In the genomic region with DNA sequence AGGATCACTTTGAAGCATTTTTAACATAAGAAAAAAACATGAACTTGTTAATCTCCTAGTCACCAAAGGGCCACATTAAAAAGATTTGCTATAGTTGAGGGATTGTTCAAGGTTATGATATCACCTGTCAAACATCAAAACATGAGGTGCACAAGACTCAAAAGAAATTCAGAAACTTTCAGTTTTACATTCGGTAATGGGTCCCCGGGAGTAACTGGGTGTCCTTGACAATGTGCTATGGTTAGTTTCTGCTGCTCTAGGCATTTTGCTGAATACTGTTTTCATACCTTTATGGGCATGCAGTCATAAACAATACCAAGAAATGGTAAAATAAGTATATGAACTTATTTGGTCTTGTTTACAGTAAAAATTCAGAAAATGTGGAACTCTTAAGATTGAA, we compare ENCODE assay signal across 35 cellular contexts.
"Had no signal": no experiment of that assay in that cellular context is flagged by ENCODE, and none has a peak within 500 bp of the region (broad histone marks: within the 10 kb centered on the region; RNA-seq: fewer than 3 reads in every experiment).

No MANE protein-coding gene starts in this region.

- H3K9me3 ChIP-seq: MG63 had no signal

- H3K27me3 ChIP-seq: MG63 had no signal

- H3K4me3 ChIP-seq: MG63 had no signal

- H3K36me3 ChIP-seq: MG63 had no signal

- DNase-seq: Karpas-422, Kasumi-1, MG63, MV-4-11, NCI-H1048, NCI-H1092, NCI-H1092 treated with DMSO at 0.1 percent for 48 hours, NCI-H1105, NCI-H1105 treated with DMSO at 0.1 percent for 48 hours, NCI-H1417, NCI-H1417 treated with DMSO at 0.1 percent for 48 hours, NCI-H1436, NCI-H1436 treated with DMSO at 0.1 percent for 48 hours, NCI-H146, NCI-H1694, NCI-H1694 treated with DMSO at 0.1 percent for 48 hours, NCI-H187, NCI-H187 treated with DMSO at 0.1 percent for 48 hours, NCI-H1930, NCI-H2029, NCI-H2029 treated with DMSO at 0.1 percent for 48 hours, NCI-H2081, NCI-H2081 treated with DMSO at 0.1 percent for 48 hours, NCI-H2107, NCI-H2171, NCI-H2171 treated with DMSO at 0.1 percent for 48 hours, NCI-H2227 treated with DMSO at 0.1 percent for 48 hours, NCI-H226, NCI-H345, NCI-H446, NCI-H446 treated with DMSO at 0.1 percent for 48 hours, NCI-H510A, NCI-H510A treated with DMSO at 0.1 percent for 48 hours, NCI-H524, NCI-H524 treated with DMSO at 0.1 percent for 48 hours had no signal
